8 cellular contexts compared by ENCODE assay signal in the genomic region with DNA sequence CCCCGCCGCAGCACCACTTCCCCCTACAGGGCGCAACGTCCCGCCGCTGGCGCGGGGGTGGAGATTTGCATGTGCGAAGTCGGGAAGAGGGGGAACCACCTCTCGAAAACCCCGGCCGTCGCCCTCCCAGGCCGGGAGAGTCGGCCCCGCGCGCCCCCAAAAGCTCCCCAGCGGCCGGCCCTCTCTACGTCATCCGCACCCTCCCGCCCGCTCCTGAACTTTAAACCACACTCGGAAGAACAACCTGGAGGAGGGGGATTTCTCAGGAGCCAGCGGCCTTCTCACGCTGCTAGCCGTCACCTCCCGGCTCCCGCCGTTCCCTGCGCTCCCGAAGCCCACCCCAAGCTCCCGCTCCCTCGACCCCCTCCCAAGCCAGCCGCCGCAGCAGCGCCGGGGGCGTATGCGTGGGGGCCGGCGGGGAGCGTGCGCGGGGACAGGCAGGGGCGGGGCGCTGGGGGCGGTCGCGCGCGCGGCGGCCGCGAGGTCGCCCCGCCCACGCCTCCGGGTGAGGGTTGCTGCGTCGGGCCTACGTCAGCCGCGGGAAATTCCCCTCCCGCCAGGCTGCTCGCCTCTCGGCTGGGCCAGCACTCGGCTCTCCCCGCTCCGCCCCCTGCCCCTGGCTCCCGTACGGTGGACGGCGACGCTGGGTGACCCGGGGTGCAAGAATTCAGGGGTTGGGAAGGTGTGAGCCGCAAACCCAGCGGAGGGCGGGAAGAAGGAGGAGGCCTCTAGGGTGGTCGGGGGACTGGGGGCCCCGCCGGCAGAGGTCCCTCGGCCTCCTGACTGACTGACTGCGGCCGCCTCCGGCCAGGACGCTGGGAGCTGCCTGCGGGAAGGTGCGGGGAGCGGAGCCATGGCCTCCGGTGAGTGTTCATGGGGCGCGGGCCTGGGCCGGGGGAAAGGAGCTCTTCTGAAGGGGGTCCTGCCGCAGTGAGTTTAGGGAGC. TPM values are rescaled to one million over a fixed set of nuclear protein-coding genes. Genes with fewer than 3 reads are reported as not detected.
DNase-seq lines count a peak whose midpoint lies in the region; ATAC-seq and TF ChIP-seq lines count a peak whose summit lies in the region.

A gene (plus strand): TSS at position 587 of the 945 bp plus-strand sequence. CDS start 267 bp downstream, at position 854.

- peak within 1 kb of the TSS; percentile 94 for H3K4me3 ChIP-seq in left ventricle myocardium inferior
- H3K4me3 ChIP-seq in upper lobe of right lung, result peak within 1 kb of the TSS; percentile 92

- TF ChIP-seq CTCF in GM13976 (IDR thresholded peaks at IDR 0.05; ENCODE audit: borderline replicate concordance, control extremely low read depth, extremely low read depth, insufficient read depth, missing control alignments), result peak; percentile 19
- peak; percentile 35 for TF ChIP-seq CTCF in left ventricle myocardium inferior (IDR thresholded peaks at IDR 0.05; ENCODE audit: borderline replicate concordance)
- TF ChIP-seq CTCF in progenitor cell of endocrine pancreas (IDR thresholded peaks at IDR 0.05; ENCODE audit: unreplicated experiment), result peak; percentile 35
- TF ChIP-seq CTCF in upper lobe of right lung (IDR thresholded peaks at IDR 0.05), result peak; percentile 26

- H3K27ac ChIP-seq in left ventricle myocardium inferior (replicated peaks) (peak within 1 kb of the TSS; percentile 97), upper lobe of right lung (peak within 1 kb of the TSS; percentile 99)

- H3K36me3 ChIP-seq in left ventricle myocardium inferior, result no peaks in the 10 kb centered on the region
- no peaks in the 10 kb centered on the region for H3K36me3 ChIP-seq in upper lobe of right lung

- H3K27me3 Mint-ChIP-seq in progenitor cell of endocrine pancreas, result no peaks in the 10 kb centered on the region

- in situ Hi-C loops in GM13976 (cut with MboI; ENCODE audit: low sequenced_read_pairs, unreplicated experiment), result no loop called here

- H3K4me1 Mint-ChIP-seq in progenitor cell of endocrine pancreas (ENCODE audit: low read depth), result peaks cover 23% of the 10 kb centered on the region

- DNase-seq in GM13976 (ENCODE audit: low spot score) (peak; percentile 93), NCI-H1417 (lab: John Stamatoyannopoulos, UW) (peak; percentile 93 to 95 (median 93)), amniotic epithelial cell (ENCODE audit: low read depth) (peak; percentile 85), left ventricle myocardium inferior (peak; percentile 93), progenitor cell of endocrine pancreas (ENCODE audit: low spot score, unreplicated experiment) (peak; percentile 81), upper lobe of right lung (peak; percentile 97)

- H3K4me1 ChIP-seq in left ventricle myocardium inferior, result peaks cover 59% of the 10 kb centered on the region
- peaks cover 21% of the 10 kb centered on the region for H3K4me1 ChIP-seq in upper lobe of right lung

- peak within 1 kb of the TSS; percentile 99 for H3K27ac Mint-ChIP-seq in progenitor cell of endocrine pancreas

- no peaks in the 10 kb centered on the region for H3K9me3 Mint-ChIP-seq in progenitor cell of endocrine pancreas (ENCODE audit: low read depth)

- no peaks in the 10 kb centered on the region for H3K36me3 Mint-ChIP-seq in progenitor cell of endocrine pancreas (ENCODE audit: insufficient read depth)

- H3K4me3 Mint-ChIP-seq in progenitor cell of endocrine pancreas (ENCODE audit: low read depth), result peak within 1 kb of the TSS; percentile 92

- ATAC-seq in HG02763 (IDR thresholded peaks at IDR 0.05; ENCODE audit: unreplicated experiment), result peak; percentile 84
- peak; percentile 97 for ATAC-seq in upper lobe of right lung

- H3K27me3 ChIP-seq in left ventricle myocardium inferior (ENCODE audit: low read depth) (no peaks in the 10 kb centered on the region), upper lobe of right lung (no peaks in the 10 kb centered on the region)

- H3K9me3 ChIP-seq in left ventricle myocardium inferior (replicated peaks) (no peaks in the 10 kb centered on the region), upper lobe of right lung (no peaks in the 10 kb centered on the region)

- intact Hi-C loops in T-helper 1 cell treated with Interleukin-12 subunit alpha and Interleukin-12 subunit beta and Interleukin-4 antibody, amounts not matched to agents 30 ng/mL and 1 ng/mL, for 36 hours (cut with micrococcal nuclease), result loop anchor here (1.0 to 10.0 kb wide), 15 partner anchors 13 to 1316 kb away; a partner anchor contains a TSS
- intact Hi-C loops in left ventricle myocardium inferior (cut with micrococcal nuclease) (no loop called here), upper lobe of right lung (cut with DNase I) (loop anchor here (5.0 kb wide), 1 partner anchor 324 kb away; no protein-coding TSS in a partner anchor)

RNA-seq across cellular contexts. Expression of the gene that starts here (rescaled TPM):
- 31.0 and 31.2 TPM in 2 replicates for total RNA-seq in T-helper 1 cell treated with Interleukin-12 subunit alpha and Interleukin-12 subunit beta and Interleukin-4 antibody, amounts not matched to agents 30 ng/mL and 1 ng/mL, for 36 hours
- total RNA-seq in left ventricle myocardium inferior, result 5.0 TPM
- total RNA-seq in progenitor cell of endocrine pancreas, result 11.9 and 12.3 TPM in 2 replicates
- total RNA-seq in upper lobe of right lung, result 29.1 TPM

Comparison
In these comparisons a context has a peak if more than half of its experiments do, and no peak if none do; other contexts are left out.
1. Peak in every context shown above with its lines: DNase-seq, ATAC-seq, H3K4me3 ChIP-seq and H3K27ac ChIP-seq.